Comparison of ENCODE assay signal across 8 cellular contexts in the genomic region with DNA sequence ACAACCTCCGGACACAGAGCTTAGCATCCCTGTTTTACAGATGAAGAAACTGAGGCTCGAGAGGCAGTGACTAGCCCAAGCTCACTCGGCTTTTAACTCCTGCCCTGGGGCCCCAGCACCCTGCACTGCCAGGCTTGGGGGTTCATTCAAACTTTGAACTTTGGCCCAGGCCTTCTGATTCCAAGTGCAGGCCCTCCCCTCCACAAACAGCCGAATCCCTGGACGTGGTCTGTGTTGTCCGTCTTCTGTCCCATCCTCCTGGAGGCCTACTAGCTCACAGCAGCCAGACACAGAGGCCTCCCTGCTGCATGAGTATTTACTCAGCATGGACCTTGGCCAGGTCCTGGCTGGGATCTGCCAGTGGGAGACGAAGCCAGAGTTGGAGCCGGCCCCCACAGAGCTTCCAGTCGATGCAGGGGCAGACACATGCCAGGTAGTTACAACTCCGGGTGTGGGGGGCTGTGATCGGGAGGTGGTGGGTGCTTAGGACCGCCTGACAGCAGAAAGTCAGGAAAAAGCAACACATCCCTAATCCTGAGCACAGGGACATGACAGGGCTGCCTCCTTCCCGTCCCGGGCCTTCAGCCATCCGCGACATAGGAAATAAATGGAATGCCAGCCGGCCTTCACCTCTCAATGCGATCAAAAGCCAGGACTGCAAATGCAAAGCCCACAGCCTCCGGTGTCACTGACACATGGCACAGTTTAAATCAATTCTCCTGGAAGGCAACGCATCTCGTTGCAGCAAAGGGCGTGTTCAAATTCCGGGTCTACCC. TPM values are rescaled to one million over a fixed set of nuclear protein-coding genes. Genes with fewer than 3 reads are reported as not detected.
DNase-seq lines count a peak whose midpoint lies in the region; ATAC-seq and TF ChIP-seq lines count a peak whose summit lies in the region.

No MANE protein-coding gene starts in this region.

- peak overlapping the region; percentile 99 to 100 (median 99) for H3K27ac Mint-ChIP-seq in immature natural killer cell
- peak overlapping the region; percentile 96 for H3K27ac Mint-ChIP-seq in stimulated activated memory B cell treated with anti-CD40 and anti-IgM and Interleukin-4, amounts not matched to agents 10 μg/mL and 1 μg/mL and 100 μg/mL, for 72 hours

- peak overlapping the region; percentile 53 for H3K9ac ChIP-seq in HUES6 (ENCODE audit: low read length)

- no peak for ATAC-seq in stimulated activated memory B cell treated with anti-CD40 and anti-IgM and Interleukin-4, amounts not matched to agents 10 μg/mL and 1 μg/mL and 100 μg/mL, for 72 hours
- ATAC-seq in GM19452 (IDR thresholded peaks at IDR 0.05; ENCODE audit: unreplicated experiment) (no peak), HG03135 (IDR thresholded peaks at IDR 0.05; ENCODE audit: unreplicated experiment) (no peak)

- peak; percentile 22 for TF ChIP-seq CTCF in astrocyte of the cerebellum (IDR thresholded peaks at IDR 0.05; ENCODE audit: low read depth, low read length, missing control alignments)

- H3K27me3 ChIP-seq in HUES6 (ENCODE audit: control insufficient read depth, insufficient read depth, low read length), result no peaks in the 10 kb centered on the region

- H3K4me1 ChIP-seq in HUES6 (ENCODE audit: control insufficient read depth, insufficient read depth, low read length), result peaks cover 57% of the 10 kb centered on the region

- H3K9me3 Mint-ChIP-seq in immature natural killer cell, result no peaks in the 10 kb centered on the region
- H3K9me3 Mint-ChIP-seq in stimulated activated memory B cell treated with anti-CD40 and anti-IgM and Interleukin-4, amounts not matched to agents 10 μg/mL and 1 μg/mL and 100 μg/mL, for 72 hours, result no peaks in the 10 kb centered on the region

- peaks cover 96 to 98% of the 10 kb centered on the region in 2 donors for H3K4me1 Mint-ChIP-seq in immature natural killer cell
- peaks cover 94% of the 10 kb centered on the region for H3K4me1 Mint-ChIP-seq in stimulated activated memory B cell treated with anti-CD40 and anti-IgM and Interleukin-4, amounts not matched to agents 10 μg/mL and 1 μg/mL and 100 μg/mL, for 72 hours

- 0 out of 2 replicates have a peak, but pooled peaks cover 3% of the 10 kb centered on the region for H3K36me3 ChIP-seq in HUES6 (ENCODE audit: control insufficient read depth, insufficient read depth, low read length)

- H3K9me3 ChIP-seq in HUES6 (ENCODE audit: control insufficient read depth, insufficient read depth, low read depth, low read length), result no peaks in the 10 kb centered on the region

- in situ Hi-C loops in astrocyte of the cerebellum (cut with HindIII; ENCODE audit: low sequenced_read_pairs), result no loop called here

- DNase-seq in astrocyte of the cerebellum (ENCODE audit: low read depth) (no peak), immature natural killer cell (no peak), NCI-H82 (lab: John Stamatoyannopoulos, UW) (no peak), NCI-H446 treated with DMSO at 0.1 percent for 48 hours (lab: John Stamatoyannopoulos, UW) (no peak)

- H3K4me3 ChIP-seq in HUES6 (ENCODE audit: low read depth, low read length), result peak overlapping the region; percentile 10; the same call in 1 of the 2 replicates
- H3K4me3 ChIP-seq in astrocyte of the cerebellum (ENCODE audit: low read depth, low read length), result no peak overlapping the region

- H3K27ac ChIP-seq in HUES6 (ENCODE audit: low read depth, low read length), result peak overlapping the region; percentile 48; the same call in 1 of the 2 replicates

- H3K27me3 Mint-ChIP-seq in immature natural killer cell (ENCODE audit: low read depth in 3 of 3), result peaks cover 30 to 34% (median 31%) of the 10 kb centered on the region in 3 donors
- H3K27me3 Mint-ChIP-seq in stimulated activated memory B cell treated with anti-CD40 and anti-IgM and Interleukin-4, amounts not matched to agents 10 μg/mL and 1 μg/mL and 100 μg/mL, for 72 hours, result no peaks in the 10 kb centered on the region

- H3K4me3 Mint-ChIP-seq in immature natural killer cell, result peak overlapping the region; percentile 82 to 93 (median 88)
- peak overlapping the region; percentile 85 for H3K4me3 Mint-ChIP-seq in stimulated activated memory B cell treated with anti-CD40 and anti-IgM and Interleukin-4, amounts not matched to agents 10 μg/mL and 1 μg/mL and 100 μg/mL, for 72 hours

- no peaks in the 10 kb centered on the region for H3K36me3 Mint-ChIP-seq in immature natural killer cell
- no peaks in the 10 kb centered on the region for H3K36me3 Mint-ChIP-seq in stimulated activated memory B cell treated with anti-CD40 and anti-IgM and Interleukin-4, amounts not matched to agents 10 μg/mL and 1 μg/mL and 100 μg/mL, for 72 hours

RNA-seq across cellular contexts. Expression of a gene that starts 7.4 kb away (rescaled TPM):
- polyA plus RNA-seq in immature natural killer cell, result 1 to 10 TPM; 1.9 to 3.9 (median 3.2) TPM

RNA-seq across cellular contexts. Expression of a gene that starts 46.7 kb away (rescaled TPM):
- 1 to 10 TPM; 1.7 to 6.7 (median 3.8) TPM for polyA plus RNA-seq in immature natural killer cell
